Comparison of ENCODE assay signal across 7 cellular contexts in the genomic region with DNA sequence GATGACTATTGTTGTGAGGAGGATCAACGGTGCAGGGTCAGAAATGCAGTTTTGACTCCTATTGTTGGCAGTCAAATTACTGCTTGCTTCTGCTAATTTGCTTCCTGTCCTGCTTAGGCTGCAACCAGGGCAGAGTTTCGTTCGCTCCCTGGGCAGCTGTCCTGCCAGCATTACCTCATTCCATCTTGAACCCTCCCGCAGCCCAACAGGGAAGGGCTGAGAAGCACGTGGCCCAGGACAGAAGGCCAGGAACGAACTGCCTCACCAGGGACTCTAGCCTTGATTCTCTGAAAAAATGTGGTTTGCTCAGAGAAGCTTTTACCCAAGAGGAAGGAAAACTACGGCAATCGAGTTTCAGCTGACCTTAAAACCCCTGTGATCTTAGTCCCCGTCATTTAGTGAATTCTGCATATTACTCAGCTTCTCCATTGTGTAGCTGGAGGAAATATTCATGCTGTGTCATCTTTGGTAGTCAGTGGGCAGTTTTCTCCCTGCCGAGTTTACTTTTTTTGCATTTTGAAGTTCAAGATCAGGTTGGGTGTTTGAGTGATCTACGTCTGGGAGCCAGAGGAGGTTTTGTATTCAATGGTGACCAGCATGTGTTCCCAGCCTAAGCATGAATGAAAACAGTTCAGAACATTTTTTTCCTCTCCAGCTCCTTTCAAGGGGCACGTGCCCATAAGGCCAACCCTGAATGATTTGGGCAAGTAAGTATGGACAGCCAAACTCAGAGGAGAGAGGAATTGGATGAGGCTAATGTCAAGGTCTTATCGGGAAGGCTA. TPM values are rescaled to one million over a fixed set of nuclear protein-coding genes. Genes with fewer than 3 reads are reported as not detected.
A peak's percentile ranks its signal among the peaks of the same experiment; 100 is the strongest.
DNase-seq lines count a peak whose midpoint lies in the region; ATAC-seq and TF ChIP-seq lines count a peak whose summit lies in the region.

No MANE protein-coding gene starts in this region.

- ATAC-seq in GM18858 (IDR thresholded peaks at IDR 0.05; ENCODE audit: unreplicated experiment) (peak; percentile 91), HG02763 (IDR thresholded peaks at IDR 0.05; ENCODE audit: unreplicated experiment) (peak; percentile 81), lower lobe of right lung (peak; percentile 89 to 94)

- no peaks in the 10 kb centered on the region for H3K36me3 ChIP-seq in OCI-LY7 (ENCODE audit: insufficient read depth, low read length)
- no peaks in the 10 kb centered on the region for H3K36me3 ChIP-seq in lower lobe of right lung
- no peaks in the 10 kb centered on the region for H3K36me3 ChIP-seq in thyroid gland

- H3K27ac ChIP-seq in OCI-LY7 (ENCODE audit: low read depth, low read length, poor library complexity, severe bottlenecking) (no peak overlapping the region), lower lobe of right lung (peak overlapping the region; percentile 66), thyroid gland (peak overlapping the region in 2 of 3 donors; percentile 45 to 47)

- DNase-seq in OCI-LY7 (ENCODE audit: low spot score) (no peak), cerebellar nuclear complex (lab: John Stamatoyannopoulos, UW) (peak; percentile 55 to 83), lower lobe of right lung (peak; percentile 81), thyroid gland (peak; percentile 23 to 35), NCI-H1417 treated with DMSO at 0.1 percent for 48 hours (lab: John Stamatoyannopoulos, UW) (no peak)

- H3K4me1 ChIP-seq in OCI-LY7 (ENCODE audit: insufficient read depth, low read length, poor library complexity, severe bottlenecking) (peaks cover 7% of the 10 kb centered on the region), lower lobe of right lung (peaks cover 37% of the 10 kb centered on the region), thyroid gland (peaks cover 0 to 9% of the 10 kb centered on the region in 2 donors)

- no peaks in the 10 kb centered on the region for H3K9me3 ChIP-seq in OCI-LY7 (ENCODE audit: low read length)
- no peaks in the 10 kb centered on the region for H3K9me3 ChIP-seq in lower lobe of right lung
- no peaks in the 10 kb centered on the region for H3K9me3 ChIP-seq in thyroid gland

- WGBS in thyroid gland, 2 donors, result 58 to 59% methylated on average over 12 to 13 of the region's 13 CpGs

- no peaks in the 10 kb centered on the region for H4K20me1 ChIP-seq in OCI-LY7 (ENCODE audit: insufficient read depth, low read length)

- H3K9me2 ChIP-seq in OCI-LY7 (ENCODE audit: insufficient read depth, low read length), result no peaks in the 10 kb centered on the region

- no peak for TF ChIP-seq POLR2A in thyroid gland (IDR thresholded peaks at IDR 0.05)

- no peak overlapping the region for H3K4me3 ChIP-seq in OCI-LY7 (ENCODE audit: low read depth, low read length, poor library complexity, severe bottlenecking)
- H3K4me3 ChIP-seq in lower lobe of right lung, result no peak overlapping the region
- H3K4me3 ChIP-seq in thyroid gland (replicated peaks in 1 of 3), result no peak overlapping the region

- POLR2A ChIA-PET in OCI-LY7 (lab: Charles Lee), result no interaction called here

- no TSS peak for BruUV-seq in OCI-LY7 (replicated peaks; lab: Mats Ljungman, UMichigan)

- CTCF ChIA-PET in OCI-LY7 (lab: Charles Lee; ENCODE audit: unreplicated experiment), result no interaction called here

- intact Hi-C loops in OCI-LY7 (cut with micrococcal nuclease; ENCODE audit: unreplicated experiment) (no loop called here), lower lobe of right lung (cut with DNase I) (no loop called here), thyroid gland (cut with DNase I) (no loop called here)

- H2AFZ ChIP-seq in OCI-LY7 (ENCODE audit: low read length), result peak overlapping the region; percentile 50; the same call in 1 of the 2 replicates

- H3K27me3 ChIP-seq in lower lobe of right lung (ENCODE audit: low read depth), result no peaks in the 10 kb centered on the region
- no peaks in the 10 kb centered on the region for H3K27me3 ChIP-seq in thyroid gland

- peak overlapping the region; percentile 29; the same call in 1 of the 2 replicates for H3K4me2 ChIP-seq in OCI-LY7 (ENCODE audit: low read length)

- no peaks in the 10 kb centered on the region for H3K79me2 ChIP-seq in OCI-LY7 (ENCODE audit: insufficient read depth, low read depth, low read length)

- TF ChIP-seq CTCF in OCI-LY7 (conservative IDR thresholded peaks at IDR 0.05; ENCODE audit: low read length) (no peak), lower lobe of right lung (IDR thresholded peaks at IDR 0.05) (no peak), thyroid gland (IDR thresholded peaks at IDR 0.05) (no peak)

RNA-seq across cellular contexts. Expression of a gene that starts 23.0 kb away (rescaled TPM):
- 17.0 and 19.9 TPM in 2 replicates for total RNA-seq in OCI-LY7 (2014; rRNA removed; shearing (Covaris generic))
- total RNA-seq in OCI-LY7 (2022), result 17.4 and 17.5 TPM in 2 replicates
- total RNA-seq in lower lobe of right lung, result 24.7 TPM
- 10 to 100 TPM; 11.8 to 25.5 (median 19.4) TPM for total RNA-seq in thyroid gland

RNA-seq across cellular contexts. Expression of a gene that starts 34.1 kb away (rescaled TPM):
- 14.9 and 17.3 TPM in 2 replicates for total RNA-seq in OCI-LY7 (2014; rRNA removed; shearing (Covaris generic))
- total RNA-seq in OCI-LY7 (2022) (27.7 and 27.9 TPM in 2 replicates), lower lobe of right lung (24.2 TPM), thyroid gland (10 to 100 TPM; 53.7 to 74.6 (median 70.9) TPM)

Comparison
In these comparisons a context has a peak if more than half of its experiments do, and no peak if none do; other contexts are left out.
1. DNase-seq: peak in cerebellar nuclear complex (2 of 2), lower lobe of right lung (single experiment) and thyroid gland (2 of 2); none in OCI-LY7 (single experiment) and NCI-H1417 treated with DMSO at 0.1 percent for 48 hours (single experiment).
2. Peak in every context shown above with its lines, with median percentiles within 50 percentile points of each other: ATAC-seq.